ENCODE assay signal across 35 cellular contexts in the genomic region with DNA sequence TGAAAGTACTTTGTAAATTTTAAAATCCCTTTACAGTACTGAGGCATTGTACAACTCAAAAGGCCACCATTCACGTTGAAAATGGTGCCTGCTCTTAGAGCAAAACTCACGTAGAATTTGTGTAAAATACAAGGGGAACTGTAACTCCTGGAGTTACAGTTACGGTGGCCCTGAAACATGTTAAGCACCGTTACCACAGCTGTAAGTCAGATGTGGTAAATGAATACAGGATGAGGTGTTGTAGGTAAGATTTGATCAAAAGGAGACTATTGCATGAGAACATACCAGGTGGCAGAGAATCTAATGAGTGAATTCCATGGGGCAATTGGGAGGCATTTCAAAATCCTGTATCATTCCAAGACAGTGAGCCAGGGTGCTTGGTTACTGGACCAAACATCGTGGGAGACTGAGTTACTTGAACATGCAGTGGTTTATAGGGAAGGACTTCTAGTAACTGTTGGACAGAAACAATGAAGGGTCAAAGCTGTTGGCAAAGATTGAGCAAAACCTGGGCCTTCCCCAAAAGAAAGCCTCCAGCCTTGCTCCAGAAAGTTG.
"Had no signal": no experiment of that assay in that cellular context is flagged by ENCODE, and none has a peak within 500 bp of the region (broad histone marks: within the 10 kb centered on the region; RNA-seq: fewer than 3 reads in every experiment).

No MANE protein-coding gene starts in this region.

- H3K4me3 ChIP-seq: MG63, SJCRH30, SK-N-MC had no signal

- H3K9me3 ChIP-seq: MG63, SJCRH30 had no signal

- FAIRE-seq: TTC549 had no signal

- H3K27me3 ChIP-seq: brain microvascular endothelial cell, MG63 had no signal

- H3K4me1 Mint-ChIP-seq: activated naive CD8-positive, alpha-beta T cell treated with anti-CD3 and anti-CD28 coated beads for 36 hours; activated T-helper 17 cell treated with anti-CD3 and anti-CD28 coated beads, Interleukin-2, amount 50 U/mL, for 72 hours; IgD-negative memory B cell; WTC11 had no signal

- H3K4me3 Mint-ChIP-seq: activated CD4-positive, alpha-beta memory T cell treated with anti-CD3 and anti-CD28 coated beads for 36 hours; activated naive CD8-positive, alpha-beta T cell treated with anti-CD3 and anti-CD28 coated beads for 36 hours; activated T-cell treated with anti-CD3 and anti-CD28 coated beads, Interleukin-2, amount 50 U/mL, for 72 hours; activated T-helper 17 cell treated with anti-CD3 and anti-CD28 coated beads, Interleukin-2, amount 50 U/mL, for 72 hours; IgD-negative memory B cell; T-helper 1 cell treated with Interleukin-12 subunit alpha and Interleukin-12 subunit beta and Interleukin-4 antibody, amounts not matched to agents 30 μg/mL and 1 μg/mL, for 36 hours; T-helper 2 cell treated with Interferon-gamma antibody and Interleukin-4, amounts not matched to agents 5 μg/mL and 100 μg/mL, for 36 hours; WTC11 had no signal

- H3K27me3 Mint-ChIP-seq: activated CD4-positive, alpha-beta memory T cell treated with anti-CD3 and anti-CD28 coated beads for 36 hours; IgD-negative memory B cell had no signal

- H3K27ac Mint-ChIP-seq: activated CD4-positive, alpha-beta memory T cell treated with anti-CD3 and anti-CD28 coated beads for 36 hours; activated naive CD8-positive, alpha-beta T cell treated with anti-CD3 and anti-CD28 coated beads for 36 hours; activated T-cell treated with anti-CD3 and anti-CD28 coated beads, Interleukin-2, amount 50 U/mL, for 72 hours; activated T-helper 17 cell treated with anti-CD3 and anti-CD28 coated beads, Interleukin-2, amount 50 U/mL, for 72 hours; IgD-negative memory B cell; T-helper 1 cell treated with Interleukin-12 subunit alpha and Interleukin-12 subunit beta and Interleukin-4 antibody, amounts not matched to agents 30 μg/mL and 1 μg/mL, for 36 hours; T-helper 2 cell treated with Interferon-gamma antibody and Interleukin-4, amounts not matched to agents 5 μg/mL and 100 μg/mL, for 36 hours; WTC11 had no signal

- H3K36me3 ChIP-seq: brain microvascular endothelial cell, MG63, SJCRH30 had no signal

- H3K36me3 Mint-ChIP-seq: activated CD4-positive, alpha-beta memory T cell treated with anti-CD3 and anti-CD28 coated beads for 36 hours; activated naive CD8-positive, alpha-beta T cell treated with anti-CD3 and anti-CD28 coated beads for 36 hours; IgD-negative memory B cell; WTC11 had no signal

- H3K27ac ChIP-seq: brain microvascular endothelial cell, SJCRH30, SK-N-MC had no signal

- DNase-seq: activated CD4-positive, alpha-beta memory T cell treated with anti-CD3 and anti-CD28 coated beads for 36 hours; activated CD4-positive, alpha-beta T cell treated with anti-CD3 and anti-CD28 coated beads for 4 hours; activated CD4-positive, alpha-beta T cell treated with anti-CD3 and anti-CD28 coated beads, Interleukin-2, amount 50 U/mL, for 1 hour; activated CD4-positive, CD25-positive, alpha-beta regulatory T cell treated with anti-CD3 and anti-CD28 coated beads, Interleukin-2, amount 50 U/mL, for 72 hours; activated effector memory CD4-positive, alpha-beta T cell treated with anti-CD3 and anti-CD28 coated beads, Interleukin-2, amount 50 U/mL, for 16 hours; activated naive CD4-positive, alpha-beta T cell; activated naive CD4-positive, alpha-beta T cell treated with anti-CD3 and anti-CD28 coated beads, Interleukin-2, amount 50 U/mL, for 16 hours; activated naive CD8-positive, alpha-beta T cell treated with anti-CD3 and anti-CD28 coated beads for 36 hours; activated T-cell treated with anti-CD3 and anti-CD28 coated beads, Interleukin-2, amount 50 U/mL, for 1 hour; activated T-cell treated with anti-CD3 and anti-CD28 coated beads, Interleukin-2, amount 50 U/mL, for 72 hours; amniotic stem cell; aorta; brain microvascular endothelial cell; central memory CD4-positive, alpha-beta T cell; Kasumi-1; KG1; MG63; NCI-H1048; NCI-H1105 treated with DMSO at 0.1 percent for 48 hours; NCI-H1436; NCI-H1694; NCI-H1930; NCI-H2081 treated with DMSO at 0.1 percent for 48 hours; NCI-H446; NCI-H510A treated with DMSO at 0.1 percent for 48 hours; NCI-H526 treated with DMSO at 0.1 percent for 48 hours; SHP77; SJCRH30 had no signal

- H3K9me3 Mint-ChIP-seq: activated CD4-positive, alpha-beta memory T cell treated with anti-CD3 and anti-CD28 coated beads for 36 hours; activated naive CD8-positive, alpha-beta T cell treated with anti-CD3 and anti-CD28 coated beads for 36 hours; activated T-helper 17 cell treated with anti-CD3 and anti-CD28 coated beads, Interleukin-2, amount 50 U/mL, for 72 hours; T-helper 1 cell treated with Interleukin-12 subunit alpha and Interleukin-12 subunit beta and Interleukin-4 antibody, amounts not matched to agents 30 μg/mL and 1 μg/mL, for 36 hours; T-helper 2 cell treated with Interferon-gamma antibody and Interleukin-4, amounts not matched to agents 5 μg/mL and 100 μg/mL, for 36 hours; WTC11 had no signal
